ENCODE assay signal across 1 cellular context in genomic region chr2:113198790-113199612, GRCh38.
TF ChIP-seq lines count a peak whose summit lies in the region.

No MANE protein-coding gene starts in this region.

TF ChIP-seq in HepG2, 621 proteins besides CTCF, POLR2A, EP300 and RAD21 (continued from another document and continues in another):
- TF ChIP-seq ZBTB40 (IDR thresholded peaks at IDR 0.05) (no peak), ZBTB40 (CRISPR knock-in tag; IDR thresholded peaks at IDR 0.05) (peak; percentile 82), CHCHD3 (CRISPR knock-in tag; IDR thresholded peaks at IDR 0.05) (no peak), ZNF160 (CRISPR knock-in tag; IDR thresholded peaks at IDR 0.05) (no peak), SMARCE1 (IDR thresholded peaks at IDR 0.05; ENCODE audit: borderline replicate concordance) (no peak), FOXK1 (CRISPR knock-in tag; IDR thresholded peaks at IDR 0.05; ENCODE audit: borderline replicate concordance, low read depth) (no peak), FOXK2 (IDR thresholded peaks at IDR 0.05) (no peak), DNMT1 (CRISPR knock-in tag; IDR thresholded peaks at IDR 0.05) (peak; percentile 60; the same call in 1 of the 2 replicates), TBP (CRISPR knock-in tag; IDR thresholded peaks at IDR 0.05) (peak; percentile 84; the same call in 1 of the 2 replicates), ZBTB20 (CRISPR knock-in tag; IDR thresholded peaks at IDR 0.05; ENCODE audit: borderline replicate concordance, low read depth) (no peak), SNAI1 (CRISPR knock-in tag; IDR thresholded peaks at IDR 0.05; ENCODE audit: borderline replicate concordance) (peak; percentile 33; the same call in 1 of the 2 replicates), ZSCAN20 (CRISPR knock-in tag; IDR thresholded peaks at IDR 0.05; ENCODE audit: borderline replicate concordance) (peak; percentile 75; the same call in 1 of the 2 replicates), SIN3B (IDR thresholded peaks at IDR 0.05; ENCODE audit: low read length) (no peak), SIX1 (CRISPR knock-in tag; IDR thresholded peaks at IDR 0.05; ENCODE audit: borderline replicate concordance) (no peak), NFE2L1 (CRISPR knock-in tag; IDR thresholded peaks at IDR 0.05; ENCODE audit: borderline replicate concordance) (no peak), HNRNPL (IDR thresholded peaks at IDR 0.05; ENCODE audit: low read depth, low read length) (peak; percentile 6; the same call in 1 of the 2 replicates), ZBTB2 (CRISPR knock-in tag; IDR thresholded peaks at IDR 0.05; ENCODE audit: low read depth) (peak; percentile 23), CHD4 (IDR thresholded peaks at IDR 0.05; ENCODE audit: borderline replicate concordance, low read length) (0 out of 2 replicates have a peak, but pooled peaks have one; percentile 53), CBX5 (CRISPR knock-in tag; IDR thresholded peaks at IDR 0.05; ENCODE audit: borderline replicate concordance) (0 out of 2 replicates have a peak, but pooled peaks have one; percentile 56), PAF1 (CRISPR knock-in tag; IDR thresholded peaks at IDR 0.05) (no peak), ZNF326 (CRISPR knock-in tag; IDR thresholded peaks at IDR 0.05; ENCODE audit: borderline replicate concordance) (no peak), EZH2 (conservative IDR thresholded peaks at IDR 0.05; ENCODE audit: low read depth, low read length) (no peak), U2AF2 (IDR thresholded peaks at IDR 0.05; ENCODE audit: low read depth, low read length) (no peak), ZMYM4 (CRISPR knock-in tag; IDR thresholded peaks at IDR 0.05) (peak; percentile 90; the same call in 1 of the 2 replicates), ZNF121 (CRISPR knock-in tag; IDR thresholded peaks at IDR 0.05) (peak; percentile 43), MTA3 (CRISPR knock-in tag; IDR thresholded peaks at IDR 0.05) (no peak), SOX6 (IDR thresholded peaks at IDR 0.05) (no peak), SOX6 (CRISPR knock-in tag; IDR thresholded peaks at IDR 0.05) (no peak; the same call in 1 of the 2 replicates), TBL1XR1 (IDR thresholded peaks at IDR 0.05; ENCODE audit: borderline replicate concordance, low read length, partially characterized antibody) (no peak), SCMH1 (CRISPR knock-in tag; IDR thresholded peaks at IDR 0.05; ENCODE audit: borderline replicate concordance) (no peak), U2AF1 (optimal IDR thresholded peaks at IDR 0.05; ENCODE audit: low read depth, low read length) (no peak), RORA (CRISPR knock-in tag; IDR thresholded peaks at IDR 0.05) (no peak), STAT6 (CRISPR knock-in tag; IDR thresholded peaks at IDR 0.05; ENCODE audit: borderline replicate concordance) (no peak), MTF1 (CRISPR knock-in tag; IDR thresholded peaks at IDR 0.05) (peak; percentile 95), E2F1 (CRISPR knock-in tag; IDR thresholded peaks at IDR 0.05) (no peak), ZIK1 (CRISPR knock-in tag; IDR thresholded peaks at IDR 0.05; ENCODE audit: borderline replicate concordance, low read depth) (no peak), SPEN (CRISPR knock-in tag; IDR thresholded peaks at IDR 0.05; ENCODE audit: low read depth) (peak; percentile 86; the same call in 1 of the 2 replicates), MXD1 (CRISPR knock-in tag; IDR thresholded peaks at IDR 0.05) (peak; percentile 94), KDM1A (CRISPR knock-in tag; IDR thresholded peaks at IDR 0.05) (peak; percentile 2; the same call in 1 of the 2 replicates), NFATC3 (CRISPR knock-in tag; IDR thresholded peaks at IDR 0.05) (no peak), RFXANK (CRISPR knock-in tag; IDR thresholded peaks at IDR 0.05) (no peak; the same call in 1 of the 2 replicates), ZNF546 (CRISPR knock-in tag; conservative IDR thresholded peaks at IDR 0.05) (peak; percentile 98), HOXD1 (CRISPR knock-in tag; IDR thresholded peaks at IDR 0.05) (peak; percentile 88), DDIT3 (CRISPR knock-in tag; IDR thresholded peaks at IDR 0.05) (no peak), DMAP1 (CRISPR knock-in tag; IDR thresholded peaks at IDR 0.05) (peak; percentile 84), ZNF720 (CRISPR knock-in tag; IDR thresholded peaks at IDR 0.05) (no peak), ZNF256 (CRISPR knock-in tag; conservative IDR thresholded peaks at IDR 0.05) (no peak), ZNF850 (CRISPR knock-in tag; conservative IDR thresholded peaks at IDR 0.05) (no peak), POLR2AphosphoS2 (IDR thresholded peaks at IDR 0.05; ENCODE audit: low read depth, low read length) (no peak), ELF3 (CRISPR knock-in tag; IDR thresholded peaks at IDR 0.05) (peak; percentile 59), PBX3 (CRISPR knock-in tag; IDR thresholded peaks at IDR 0.05; ENCODE audit: borderline replicate concordance) (no peak), FOXA3 (CRISPR knock-in tag; IDR thresholded peaks at IDR 0.05) (no peak; the same call in none of the 2 replicates), MAX (IDR thresholded peaks at IDR 0.05) (peak; percentile 96), ZNF263 (CRISPR knock-in tag; IDR thresholded peaks at IDR 0.05) (peak; percentile 99), TBX3 (IDR thresholded peaks at IDR 0.05; ENCODE audit: borderline replicate concordance) (no peak), ZFP41 (CRISPR knock-in tag; IDR thresholded peaks at IDR 0.05; ENCODE audit: borderline replicate concordance) (no peak), POLR2AphosphoS5 (IDR thresholded peaks at IDR 0.05; ENCODE audit: low read depth, low read length) (peak; percentile 60), MZF1 (CRISPR knock-in tag; IDR thresholded peaks at IDR 0.05; ENCODE audit: borderline replicate concordance) (no peak), TEAD2 (CRISPR knock-in tag; IDR thresholded peaks at IDR 0.05) (no peak), SIX4 (CRISPR knock-in tag; IDR thresholded peaks at IDR 0.05) (0 out of 2 replicates have a peak, but pooled peaks have one; percentile 13), IKZF1 (IDR thresholded peaks at IDR 0.05) (no peak), RFX3 (CRISPR knock-in tag; IDR thresholded peaks at IDR 0.05) (no peak)
